Comparison of ENCODE assay signal across 17 cellular contexts in the genomic region with DNA sequence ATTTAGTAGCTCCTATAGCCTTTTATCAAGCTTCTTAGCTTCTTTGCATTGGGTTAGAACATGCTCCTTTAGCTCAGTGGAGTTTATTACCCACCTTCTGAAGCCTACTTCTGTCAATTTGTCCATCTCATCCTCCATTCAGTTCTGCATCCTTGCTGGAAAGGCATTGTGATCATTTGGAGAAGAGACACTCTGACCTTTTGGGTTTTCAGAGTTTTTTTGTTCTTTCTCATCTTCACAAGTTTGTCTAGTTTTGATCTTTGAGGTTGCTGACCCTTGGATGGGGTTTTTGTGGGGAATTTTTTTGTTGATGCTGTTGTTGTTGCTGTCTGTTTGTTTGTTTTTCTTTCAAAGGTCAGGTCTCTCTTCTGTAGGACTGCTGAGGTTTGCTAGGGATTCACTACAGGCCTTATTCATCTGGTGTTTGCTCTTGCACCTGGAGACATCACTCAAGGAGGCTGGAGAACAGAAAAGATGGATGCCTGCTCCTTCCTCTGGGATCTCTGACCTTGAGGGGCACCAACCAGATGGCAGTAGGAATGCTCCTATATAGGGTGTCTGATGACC. TPM values are rescaled to one million over a fixed set of nuclear protein-coding genes. Genes with fewer than 3 reads are reported as not detected.
DNase-seq lines count a peak whose midpoint lies in the region; ATAC-seq lines count a peak whose summit lies in the region.
"Had no signal": no experiment of that assay in that cellular context is flagged by ENCODE, and none has a peak within 500 bp of the region (broad histone marks: within the 10 kb centered on the region; RNA-seq: fewer than 3 reads in every experiment).

No MANE protein-coding gene starts in this region.

- no peak for DNase-seq in activated CD4-positive, alpha-beta T cell treated with anti-CD3 and anti-CD28 coated beads, Interleukin-2, amount 10 ng/mL, durations not matched to agents 24 days and 14 days
- DNase-seq in activated CD4-positive, alpha-beta T cell treated with anti-CD3 and anti-CD28 coated beads for 36 hours: no peak
- DNase-seq in GM23248 (no peak), MV-4-11 (lab: John Stamatoyannopoulos, UW) (no peak), ureter (ENCODE audit: low spot score) (no peak)
- DNase-seq: 8988T, DMS 273 treated with DMSO at 0.1 percent for 48 hours, H7, NCI-H1092 treated with DMSO at 0.1 percent for 48 hours, NCI-H1694, NCI-H748 treated with DMSO at 0.1 percent for 48 hours, Right ventricle myocardium superior had no signal

- peak overlapping the region; percentile 22 for H3K4me3 Mint-ChIP-seq in activated CD4-positive, alpha-beta T cell treated with anti-CD3 and anti-CD28 coated beads, Interleukin-2, amount 10 ng/mL, durations not matched to agents 24 days and 14 days
- H3K4me3 Mint-ChIP-seq in activated CD4-positive, alpha-beta T cell treated with anti-CD3 and anti-CD28 coated beads for 36 hours: no peak overlapping the region
- H3K4me3 Mint-ChIP-seq in activated T-helper 17 cell treated with anti-CD3 and anti-CD28 coated beads, Interleukin-2, amount 50 U/mL, for 72 hours: peak overlapping the region; percentile 99
- peak overlapping the region; percentile 35 for H3K4me3 Mint-ChIP-seq in stimulated activated memory B cell treated with anti-CD40 and anti-IgM and Interleukin-4, amounts not matched to agents 10 μg/mL and 1 μg/mL and 100 μg/mL, for 72 hours

- intact Hi-C loops in activated CD4-positive, alpha-beta T cell treated with anti-CD3 and anti-CD28 coated beads, Interleukin-2, amount 10 ng/mL, durations not matched to agents 24 days and 14 days (cut with micrococcal nuclease): no loop called here
- intact Hi-C loops in activated CD4-positive, alpha-beta T cell treated with anti-CD3 and anti-CD28 coated beads for 36 hours (cut with DNase I, micrococcal nuclease): no loop called here

- H3K4me2 ChIP-seq in GM23248 (ENCODE audit: unreplicated experiment): no peak overlapping the region
- H3K4me2 ChIP-seq: BLaER1 treated with 17β-estradiol and CSF1 and Interleukin-3, amounts not matched to agents 10 nM and 100 nM had no signal

- no peaks in the 10 kb centered on the region for H4K20me1 ChIP-seq in GM23248 (ENCODE audit: insufficient read depth)

- peaks cover 97% of the 10 kb centered on the region for H3K36me3 Mint-ChIP-seq in activated CD4-positive, alpha-beta T cell treated with anti-CD3 and anti-CD28 coated beads, Interleukin-2, amount 10 ng/mL, durations not matched to agents 24 days and 14 days (ENCODE audit: low read depth)
- H3K36me3 Mint-ChIP-seq in activated CD4-positive, alpha-beta T cell treated with anti-CD3 and anti-CD28 coated beads for 36 hours (ENCODE audit: low read depth): peaks cover 70% of the 10 kb centered on the region
- peaks cover 93% of the 10 kb centered on the region for H3K36me3 Mint-ChIP-seq in activated T-helper 17 cell treated with anti-CD3 and anti-CD28 coated beads, Interleukin-2, amount 50 U/mL, for 72 hours (ENCODE audit: low read depth)
- peaks cover 99% of the 10 kb centered on the region for H3K36me3 Mint-ChIP-seq in stimulated activated memory B cell treated with anti-CD40 and anti-IgM and Interleukin-4, amounts not matched to agents 10 μg/mL and 1 μg/mL and 100 μg/mL, for 72 hours

- peaks cover 60% of the 10 kb centered on the region for H3K4me1 Mint-ChIP-seq in activated CD4-positive, alpha-beta T cell treated with anti-CD3 and anti-CD28 coated beads, Interleukin-2, amount 10 ng/mL, durations not matched to agents 24 days and 14 days
- H3K4me1 Mint-ChIP-seq in activated CD4-positive, alpha-beta T cell treated with anti-CD3 and anti-CD28 coated beads for 36 hours: peaks cover 55% of the 10 kb centered on the region
- peaks cover 74% of the 10 kb centered on the region for H3K4me1 Mint-ChIP-seq in activated T-helper 17 cell treated with anti-CD3 and anti-CD28 coated beads, Interleukin-2, amount 50 U/mL, for 72 hours
- peaks cover 94% of the 10 kb centered on the region for H3K4me1 Mint-ChIP-seq in stimulated activated memory B cell treated with anti-CD40 and anti-IgM and Interleukin-4, amounts not matched to agents 10 μg/mL and 1 μg/mL and 100 μg/mL, for 72 hours

- no peaks in the 10 kb centered on the region for H3K27me3 ChIP-seq in GM23248 (replicated peaks; ENCODE audit: insufficient read depth)
- H3K27me3 ChIP-seq: BLaER1 treated with 17β-estradiol and CSF1 and Interleukin-3, amounts not matched to agents 10 nM and 100 nM; Peyer's patch had no signal

- no peak overlapping the region for H3K4me3 ChIP-seq in GM23248
- H3K4me3 ChIP-seq: BLaER1 treated with 17β-estradiol and CSF1 and Interleukin-3, amounts not matched to agents 10 nM and 100 nM; Peyer's patch had no signal

- no peaks in the 10 kb centered on the region for H3K79me2 ChIP-seq in GM23248 (ENCODE audit: insufficient read depth)

- CTCF ChIA-PET in activated CD4-positive, alpha-beta T cell treated with anti-CD3 and anti-CD28 coated beads for 36 hours (lab: Charles Lee): no interaction called here

- H3K27ac ChIP-seq in GM23248: no peak overlapping the region
- H3K27ac ChIP-seq: BLaER1 treated with 17β-estradiol and CSF1 and Interleukin-3, amounts not matched to agents 10 nM and 100 nM had no signal

- ATAC-seq in activated CD4-positive, alpha-beta T cell treated with anti-CD3 and anti-CD28 coated beads for 36 hours: no peak
- peak; percentile 61 for ATAC-seq in HG02610 (IDR thresholded peaks at IDR 0.05; ENCODE audit: unreplicated experiment)
- ATAC-seq in activated T-helper 17 cell treated with anti-CD3 and anti-CD28 coated beads, Interleukin-2, amount 50 U/mL, for 72 hours (replicated peaks): peak; percentile 32
- ATAC-seq in stimulated activated memory B cell treated with anti-CD40 and anti-IgM and Interleukin-4, amounts not matched to agents 10 μg/mL and 1 μg/mL and 100 μg/mL, for 72 hours: no peak

- no peak overlapping the region for H3K9ac ChIP-seq in GM23248
- H3K9ac ChIP-seq: BLaER1 treated with 17β-estradiol and CSF1 and Interleukin-3, amounts not matched to agents 10 nM and 100 nM had no signal

- H3K9me3 Mint-ChIP-seq in activated CD4-positive, alpha-beta T cell treated with anti-CD3 and anti-CD28 coated beads, Interleukin-2, amount 10 ng/mL, durations not matched to agents 24 days and 14 days: peaks cover 27% of the 10 kb centered on the region
- H3K9me3 Mint-ChIP-seq in activated CD4-positive, alpha-beta T cell treated with anti-CD3 and anti-CD28 coated beads for 36 hours (ENCODE audit: low read depth): peaks cover 37% of the 10 kb centered on the region
- peaks cover 20% of the 10 kb centered on the region for H3K9me3 Mint-ChIP-seq in activated T-helper 17 cell treated with anti-CD3 and anti-CD28 coated beads, Interleukin-2, amount 50 U/mL, for 72 hours
- H3K9me3 Mint-ChIP-seq in stimulated activated memory B cell treated with anti-CD40 and anti-IgM and Interleukin-4, amounts not matched to agents 10 μg/mL and 1 μg/mL and 100 μg/mL, for 72 hours: peaks cover 25% of the 10 kb centered on the region

- peak overlapping the region; percentile 14 for H3K27ac Mint-ChIP-seq in activated CD4-positive, alpha-beta T cell treated with anti-CD3 and anti-CD28 coated beads, Interleukin-2, amount 10 ng/mL, durations not matched to agents 24 days and 14 days
- no peak overlapping the region for H3K27ac Mint-ChIP-seq in activated CD4-positive, alpha-beta T cell treated with anti-CD3 and anti-CD28 coated beads for 36 hours
- H3K27ac Mint-ChIP-seq in activated T-helper 17 cell treated with anti-CD3 and anti-CD28 coated beads, Interleukin-2, amount 50 U/mL, for 72 hours: peak overlapping the region; percentile 62
- peak overlapping the region; percentile 76 for H3K27ac Mint-ChIP-seq in stimulated activated memory B cell treated with anti-CD40 and anti-IgM and Interleukin-4, amounts not matched to agents 10 μg/mL and 1 μg/mL and 100 μg/mL, for 72 hours

- peaks cover 4% of the 10 kb centered on the region for H3K9me3 ChIP-seq in GM23248 (ENCODE audit: low read depth)

- in situ Hi-C loops in GM23248 (cut with MboI): no loop called here

- no peaks in the 10 kb centered on the region for H3F3A ChIP-seq in GM23248 (ENCODE audit: insufficient read depth)

- POLR2A ChIA-PET in activated CD4-positive, alpha-beta T cell treated with anti-CD3 and anti-CD28 coated beads for 36 hours (lab: Charles Lee): no interaction called here

- H3K4me1 ChIP-seq in GM23248 (ENCODE audit: insufficient read depth): no peaks in the 10 kb centered on the region
- H3K4me1 ChIP-seq: Peyer's patch had no signal

- no peaks in the 10 kb centered on the region for H3K36me3 ChIP-seq in GM23248 (ENCODE audit: low read depth)
- H3K36me3 ChIP-seq: Peyer's patch had no signal

- no peaks in the 10 kb centered on the region for H3K9me2 ChIP-seq in GM23248 (ENCODE audit: insufficient read depth)

- H2AFZ ChIP-seq in GM23248: no peak overlapping the region

- H3K27me3 Mint-ChIP-seq in activated CD4-positive, alpha-beta T cell treated with anti-CD3 and anti-CD28 coated beads, Interleukin-2, amount 10 ng/mL, durations not matched to agents 24 days and 14 days: no peaks in the 10 kb centered on the region
- H3K27me3 Mint-ChIP-seq in activated CD4-positive, alpha-beta T cell treated with anti-CD3 and anti-CD28 coated beads for 36 hours: no peaks in the 10 kb centered on the region
- H3K27me3 Mint-ChIP-seq in activated T-helper 17 cell treated with anti-CD3 and anti-CD28 coated beads, Interleukin-2, amount 50 U/mL, for 72 hours: no peaks in the 10 kb centered on the region
- no peaks in the 10 kb centered on the region for H3K27me3 Mint-ChIP-seq in stimulated activated memory B cell treated with anti-CD40 and anti-IgM and Interleukin-4, amounts not matched to agents 10 μg/mL and 1 μg/mL and 100 μg/mL, for 72 hours

RNA-seq across cellular contexts. Expression of gene TANK, which starts 13.9 kb away (rescaled TPM):
- 91.2 and 97.2 TPM in 2 replicates for total RNA-seq in activated CD4-positive, alpha-beta T cell treated with anti-CD3 and anti-CD28 coated beads, Interleukin-2, amount 10 ng/mL, durations not matched to agents 24 days and 14 days
- total RNA-seq in activated CD4-positive, alpha-beta T cell treated with anti-CD3 and anti-CD28 coated beads for 36 hours: 10 to 100 TPM; 54.6 to 59.7 TPM
- total RNA-seq in activated T-helper 17 cell treated with anti-CD3 and anti-CD28 coated beads, Interleukin-2, amount 50 U/mL, for 72 hours: 100 to 1,000 TPM; 110 to 114 TPM
- 60.4 and 69.4 TPM in 2 replicates for total RNA-seq in GM23248 (2014; rRNA removed; shearing (Covaris generic))
- polyA plus RNA-seq in GM23248 (2016; fragmentation: Nextera tagmentation; extraction: Ambion mirVana): 84.4 and 87.1 TPM in 2 replicates
- 81.2 TPM for total RNA-seq in ureter

Comparison
In these comparisons a context has a peak if more than half of its experiments do, and no peak if none do; other contexts are left out.
1. ATAC-seq: peak in HG02610 (single experiment) and activated T-helper 17 cell treated with anti-CD3 and anti-CD28 coated beads, Interleukin-2, amount 50 U/mL, for 72 hours (single experiment); none in activated CD4-positive, alpha-beta T cell treated with anti-CD3 and anti-CD28 coated beads for 36 hours (single experiment) and stimulated activated memory B cell treated with anti-CD40 and anti-IgM and Interleukin-4, amounts not matched to agents 10 μg/mL and 1 μg/mL and 100 μg/mL, for 72 hours (single experiment).